8 cellular contexts compared by ENCODE assay signal in genomic region chr6:23446394-23447001, GRCh38.
DNase-seq lines count a peak whose midpoint lies in the region; ATAC-seq and TF ChIP-seq lines count a peak whose summit lies in the region.

No MANE protein-coding gene starts in this region.

- POLR2A ChIA-PET in PC-9 (lab: Charles Lee; ENCODE audit: unreplicated experiment): no interaction called here

- intact Hi-C loops in PC-9 (cut with micrococcal nuclease; ENCODE audit: unreplicated experiment) (loop anchor here (5.0 kb wide), 2 partner anchors 619 to 1859 kb away; no protein-coding TSS in a partner anchor), transverse colon (cut with DNase I; ENCODE audit: low total_unique reads) (no loop called here)
- intact Hi-C loops in activated naive CD4-positive, alpha-beta T cell treated with anti-CD3 and anti-CD28 coated beads for 36 hours (cut with micrococcal nuclease): no loop called here

- no peak for TF ChIP-seq EP300 in transverse colon (IDR thresholded peaks at IDR 0.05; ENCODE audit: low read depth)

- H3F3A ChIP-seq in PC-9 (ENCODE audit: insufficient read depth, low read depth): no peaks in the 10 kb centered on the region

- peaks cover 1% of the 10 kb centered on the region for H3K9me3 Mint-ChIP-seq in activated naive CD4-positive, alpha-beta T cell treated with anti-CD3 and anti-CD28 coated beads for 36 hours

- H3K9me3 ChIP-seq in PC-9 (ENCODE audit: insufficient read depth, low read depth): no peaks in the 10 kb centered on the region
- no peaks in the 10 kb centered on the region for H3K9me3 ChIP-seq in transverse colon

- DNase-seq in Kasumi-1 (lab: John Stamatoyannopoulos, UW) (peak; percentile 33 to 66), PC-9 (peak in 1 of 2 experiments; percentile 3), fibroblast of pulmonary artery (ENCODE audit: low read depth) (peak; percentile 72), pons (ENCODE audit: low spot score) (peak; percentile 78), transverse colon (no peak)
- no peak for DNase-seq in activated naive CD4-positive, alpha-beta T cell treated with anti-CD3 and anti-CD28 coated beads for 36 hours

- no peaks in the 10 kb centered on the region for H3K36me3 Mint-ChIP-seq in activated naive CD4-positive, alpha-beta T cell treated with anti-CD3 and anti-CD28 coated beads for 36 hours (ENCODE audit: low read depth)

- no peaks in the 10 kb centered on the region for H3K4me1 ChIP-seq in PC-9 (replicated peaks; ENCODE audit: insufficient read depth)
- no peaks in the 10 kb centered on the region for H3K4me1 ChIP-seq in transverse colon

- no peak overlapping the region for H3K4me2 ChIP-seq in PC-9

- H4K20me1 ChIP-seq in PC-9 (ENCODE audit: insufficient read depth): no peaks in the 10 kb centered on the region

- H3K4me3 Mint-ChIP-seq in activated naive CD4-positive, alpha-beta T cell treated with anti-CD3 and anti-CD28 coated beads for 36 hours: no peak overlapping the region

- TF ChIP-seq CTCF in PC-9 (conservative IDR thresholded peaks at IDR 0.05) (peak; percentile 57; the same call in 1 of the 2 replicates), fibroblast of pulmonary artery (IDR thresholded peaks at IDR 0.05; ENCODE audit: low read length, missing control alignments) (peak; percentile 75), transverse colon (IDR thresholded peaks at IDR 0.05) (peak in 1 of 5 experiments; percentile 17)

- no peaks in the 10 kb centered on the region for H3K4me1 Mint-ChIP-seq in activated naive CD4-positive, alpha-beta T cell treated with anti-CD3 and anti-CD28 coated beads for 36 hours (ENCODE audit: low read depth)

- H3K27ac Mint-ChIP-seq in activated naive CD4-positive, alpha-beta T cell treated with anti-CD3 and anti-CD28 coated beads for 36 hours: no peak overlapping the region

- no peaks in the 10 kb centered on the region for H3K79me2 ChIP-seq in PC-9 (ENCODE audit: low read depth)

- CTCF ChIA-PET in PC-9 (lab: Charles Lee): interaction anchor here (0.7 kb wide), 1 partner anchor 1495 kb away, joined by 3 read pairs; no protein-coding TSS in a partner anchor
- CTCF ChIA-PET in activated naive CD4-positive, alpha-beta T cell treated with anti-CD3 and anti-CD28 coated beads for 36 hours (lab: Charles Lee): no interaction called here

- TF ChIP-seq POLR2A in transverse colon (IDR thresholded peaks at IDR 0.05): no peak

- H3K36me3 ChIP-seq in PC-9 (ENCODE audit: low read depth) (no peaks in the 10 kb centered on the region), transverse colon (no peaks in the 10 kb centered on the region)

- no TSS peak for BruUV-seq in PC-9 (replicated peaks; lab: Mats Ljungman, UMichigan)

- ATAC-seq in GM21526 (IDR thresholded peaks at IDR 0.05; ENCODE audit: low FRiP score, unreplicated experiment): no peak
- ATAC-seq in HG03280 (IDR thresholded peaks at IDR 0.05; ENCODE audit: unreplicated experiment): no peak

- no peak overlapping the region for H2AFZ ChIP-seq in PC-9

- in situ Hi-C loops in transverse colon (cut with MboI; ENCODE audit: low pct_ligation_motif_present in 1 of 4, low pct_unique_long_range_greater_than_20kb in 1 of 4, low sequenced_read_pairs in 3 of 4): no loop called here

- H3K9me2 ChIP-seq in PC-9 (ENCODE audit: insufficient read depth): no peaks in the 10 kb centered on the region

- 47% methylated on average over 4 to 5 of the region's 5 CpGs for WGBS in transverse colon (ENCODE audit: low coverage in 1 of 2), 2 donors

- no peaks in the 10 kb centered on the region for H3K27me3 Mint-ChIP-seq in activated naive CD4-positive, alpha-beta T cell treated with anti-CD3 and anti-CD28 coated beads for 36 hours (ENCODE audit: low read depth)

- H3K4me3 ChIP-seq in PC-9 (no peak overlapping the region), fibroblast of pulmonary artery (replicated peaks; ENCODE audit: low read depth, low read length) (no peak overlapping the region), transverse colon (no peak overlapping the region)

- H3K27ac ChIP-seq in PC-9: no peak overlapping the region
- no peak overlapping the region for H3K27ac ChIP-seq in transverse colon

- H3K27me3 ChIP-seq in PC-9 (ENCODE audit: insufficient read depth, low read depth) (no peaks in the 10 kb centered on the region), transverse colon (no peaks in the 10 kb centered on the region)

Comparison
In these comparisons a context has a peak if more than half of its experiments do, and no peak if none do; other contexts are left out.
1. DNase-seq: peak in Kasumi-1 (2 of 2), fibroblast of pulmonary artery (single experiment) and pons (single experiment); none in transverse colon (single experiment) and activated naive CD4-positive, alpha-beta T cell treated with anti-CD3 and anti-CD28 coated beads for 36 hours (single experiment).